In genomic region chr17:29178750-29179231, GRCh38 we compare ENCODE assay signal across 8 cellular contexts. TPM values are rescaled to one million over a fixed set of nuclear protein-coding genes. Genes with fewer than 3 reads are reported as not detected.
A peak's percentile ranks its signal among the peaks of the same experiment; 100 is the strongest.
DNase-seq lines count a peak whose midpoint lies in the region; ATAC-seq, FAIRE-seq and TF ChIP-seq lines count a peak whose summit lies in the region.

No MANE protein-coding gene starts in this region.

- H3K27ac Mint-ChIP-seq in activated CD4-positive, alpha-beta T cell treated with anti-CD3 and anti-CD28 coated beads for 36 hours, result no peak overlapping the region

- CTCF ChIA-PET in activated CD4-positive, alpha-beta T cell treated with anti-CD3 and anti-CD28 coated beads for 36 hours (lab: Charles Lee), result interaction anchor here (0.8 to 10.0 kb wide), 9 partner anchors 14 to 389 kb away, joined by 3 to 300 read pairs (median 11); partner anchors contain the start of gene TP53I13
- CTCF ChIA-PET in GM12878 (lab: Yijun Ruan, JAX), result interaction anchor here (0.7 to 12.9 kb wide), 8 partner anchors 13 to 112 kb away, joined by 3 to 260 read pairs (median 8); no protein-coding TSS in a partner anchor

- DNase-seq in activated CD4-positive, alpha-beta T cell treated with anti-CD3 and anti-CD28 coated beads for 36 hours, result no peak
- no peak for DNase-seq in activated CD4-positive, alpha-beta T cell treated with anti-CD3 and anti-CD28 coated beads for 4 hours
- DNase-seq in GM12878 (ENCODE audit: low read depth, low spot score) (no peak), NOMO-1 treated with dmso at 0.1 percent for 144 hours (lab: John Stamatoyannopoulos, UW; ENCODE audit: unreplicated experiment) (no peak)

- H3K27ac ChIP-seq in GM12878 (ENCODE audit: control insufficient read depth, insufficient read depth) (no peak overlapping the region), liver (ENCODE audit: low read depth in 1 of 2, low read length in 2 of 2) (peak overlapping the region; percentile 96 to 98), temporal lobe (ENCODE audit: low read depth, low read length) (peak overlapping the region; percentile 83)

- in situ Hi-C loops in GM12878 (cut with MboI), result no loop called here

- no peak overlapping the region for H2AFZ ChIP-seq in GM12878 (ENCODE audit: control insufficient read depth, low read depth, low read length)

- TF ChIP-seq RAD21 in GM12878 (IDR thresholded peaks at IDR 0.05; ENCODE audit: insufficient read depth, low read depth, low read length) (no peak), liver (IDR thresholded peaks at IDR 0.05) (no peak)

- no peak overlapping the region for H3K4me3 ChIP-seq in GM12878
- H3K4me3 ChIP-seq in liver (ENCODE audit: low read depth in 1 of 3, low read length in 3 of 3), result peak overlapping the region; percentile 3 to 87 (median 9)

- no peak for TF ChIP-seq CTCF in GM12878 (IDR thresholded peaks at IDR 0.05 in 2 of 3, conservative IDR thresholded peaks at IDR 0.05 in 1 of 3; ENCODE audit: control insufficient read depth in 2 of 3, extremely low read depth in 1 of 3, insufficient read depth in 1 of 3, low read depth in 3 of 3, low read length in 3 of 3)
- no peak for TF ChIP-seq CTCF in liver (IDR thresholded peaks at IDR 0.05; ENCODE audit: low read depth, low read length, missing input control)

- TF ChIP-seq EP300 in GM12878 (IDR thresholded peaks at IDR 0.05; ENCODE audit: borderline replicate concordance in 1 of 2, control insufficient read depth in 1 of 2, low read depth in 2 of 2, low read length in 2 of 2), result no peak

- no peaks in the 10 kb centered on the region for H3K27me3 Mint-ChIP-seq in activated CD4-positive, alpha-beta T cell treated with anti-CD3 and anti-CD28 coated beads for 36 hours

- POLR2A ChIA-PET in activated CD4-positive, alpha-beta T cell treated with anti-CD3 and anti-CD28 coated beads for 36 hours (lab: Charles Lee), result no interaction called here
- POLR2A ChIA-PET in GM12878 (lab: Charles Lee), result interaction anchor here (0.6 to 3.1 kb wide), 7 partner anchors 28 to 115 kb away, joined by 3 to 54 read pairs (median 4); partner anchors contain the start of gene NUFIP2

- H3K36me3 Mint-ChIP-seq in activated CD4-positive, alpha-beta T cell treated with anti-CD3 and anti-CD28 coated beads for 36 hours (ENCODE audit: low read depth), result no peaks in the 10 kb centered on the region

- H4K20me1 ChIP-seq in GM12878 (ENCODE audit: control insufficient read depth, insufficient read depth), result no peaks in the 10 kb centered on the region

- H3K4me3 Mint-ChIP-seq in activated CD4-positive, alpha-beta T cell treated with anti-CD3 and anti-CD28 coated beads for 36 hours, result peak overlapping the region; percentile 23

- no peak overlapping the region for H3K4me2 ChIP-seq in GM12878 (ENCODE audit: control insufficient read depth, insufficient read depth)

- peaks cover 3% of the 10 kb centered on the region; the same call in 1 of the 2 replicates for H3K79me2 ChIP-seq in GM12878 (ENCODE audit: control insufficient read depth, insufficient read depth, low read length)

- no peak for TF ChIP-seq POLR2A in GM12878 (IDR thresholded peaks at IDR 0.05; ENCODE audit: low read depth, low read length)

- H3K9me3 ChIP-seq in GM12878 (replicated peaks; ENCODE audit: control insufficient read depth, insufficient read depth, low read length) (no peaks in the 10 kb centered on the region), liver (ENCODE audit: control insufficient read depth in 4 of 4, low read length in 3 of 4) (no peaks in the 10 kb centered on the region)

- H3K27me3 ChIP-seq in GM12878 (replicated peaks in 1 of 2; ENCODE audit: control insufficient read depth in 2 of 2, insufficient read depth in 2 of 2, low read length in 1 of 2), result no peaks in the 10 kb centered on the region
- H3K27me3 ChIP-seq in liver (ENCODE audit: control insufficient read depth in 4 of 4, insufficient read depth in 4 of 4, low read length in 3 of 4), result no peaks in the 10 kb centered on the region

- no peak for FAIRE-seq in GM12878 (lab: Jason Lieb, UNC)

- intact Hi-C loops in activated CD4-positive, alpha-beta T cell treated with anti-CD3 and anti-CD28 coated beads for 36 hours (cut with DNase I, micrococcal nuclease), result no loop called here
- intact Hi-C loops in GM12878 (cut with micrococcal nuclease; ENCODE audit: unreplicated experiment), result no loop called here

- H3K4me1 ChIP-seq in GM12878 (ENCODE audit: control insufficient read depth, insufficient read depth, low read length), result peaks cover 17% of the 10 kb centered on the region
- H3K4me1 ChIP-seq in liver (ENCODE audit: control insufficient read depth in 4 of 4, insufficient read depth in 4 of 4, low read length in 3 of 4), result peaks cover 2 to 29% (median 13%) of the 10 kb centered on the region in 4 donors

- TSS peak; percentile 65 for BruUV-seq in GM12878 (replicated peaks; lab: Mats Ljungman, UMichigan)

- 65% methylated on average over 8 of the region's 8 CpGs for WGBS in GM12878 (ENCODE audit: insufficient coverage, insufficient replicate concordance, low lambda C conversion rate, missing lambda C conversion rate)
- WGBS in liver, result 23% methylated on average over 8 of the region's 8 CpGs

- RAD21 ChIA-PET in GM12878 (lab: Charles Lee; ENCODE audit: unreplicated experiment), result interaction anchor here (1.8 to 10.4 kb wide), 3 partner anchors 30 to 55 kb away, joined by 8 to 207 read pairs (median 29); no protein-coding TSS in a partner anchor

- H3K9ac ChIP-seq in GM12878 (ENCODE audit: control insufficient read depth, insufficient read depth, low read length), result no peak overlapping the region
- H3K9ac ChIP-seq in liver (ENCODE audit: low read depth in 1 of 2, low read length in 2 of 2), result peak overlapping the region; percentile 18 to 85

- no peaks in the 10 kb centered on the region for H3K9me3 Mint-ChIP-seq in activated CD4-positive, alpha-beta T cell treated with anti-CD3 and anti-CD28 coated beads for 36 hours (ENCODE audit: low read depth)

- H3K36me3 ChIP-seq in GM12878 (ENCODE audit: control insufficient read depth in 2 of 2, insufficient read depth in 2 of 2, low read length in 1 of 2) (no peaks in the 10 kb centered on the region), liver (ENCODE audit: control insufficient read depth in 4 of 4, insufficient read depth in 3 of 4, low read depth in 1 of 4, low read length in 3 of 4) (no peaks in the 10 kb centered on the region)

- SMC1A ChIA-PET in GM12878 (lab: Charles Lee; ENCODE audit: uncharacterized antibody, unreplicated experiment), result interaction anchor here (0.6 to 9.2 kb wide), 3 partner anchors 32 to 730 kb away, joined by 3 to 158 read pairs (median 9); no protein-coding TSS in a partner anchor

- H3K4me1 Mint-ChIP-seq in activated CD4-positive, alpha-beta T cell treated with anti-CD3 and anti-CD28 coated beads for 36 hours, result peaks cover 28% of the 10 kb centered on the region

- no peak for ATAC-seq in activated CD4-positive, alpha-beta T cell treated with anti-CD3 and anti-CD28 coated beads for 36 hours
- ATAC-seq in GM12878, result no peak
- no peak for ATAC-seq in HG02885 (IDR thresholded peaks at IDR 0.05; ENCODE audit: poor library complexity, unreplicated experiment)
- no peak for ATAC-seq in HG02759 (IDR thresholded peaks at IDR 0.05; ENCODE audit: unreplicated experiment)

TF ChIP-seq in liver, 16 proteins besides CTCF, POLR2A, EP300 and RAD21 (continues in another document):
- TF ChIP-seq RXRA (IDR thresholded peaks at IDR 0.05) (no peak), REST (IDR thresholded peaks at IDR 0.05) (no peak), YY1 (IDR thresholded peaks at IDR 0.05) (no peak), HNF4G (IDR thresholded peaks at IDR 0.05) (no peak)

RNA-seq across cellular contexts. Expression of gene MYO18A, which starts 1.4 kb away (rescaled TPM):
- 10 to 100 TPM; 31.9 to 38.2 TPM for total RNA-seq in activated CD4-positive, alpha-beta T cell treated with anti-CD3 and anti-CD28 coated beads for 36 hours
- total RNA-seq in GM12878 (2013; cell fraction: nucleolus; rRNA removed), result 128 and 136 TPM in 2 replicates
- total RNA-seq in GM12878 (2014; rRNA removed) (42.8 and 43.5 TPM in 2 replicates), GM12878 (2014; rRNA removed; fragmentation: Illumina TruSeq; extraction: Trizol) (21.5 and 24.4 TPM in 2 replicates), GM12878 (2021) (60.9 and 66.0 TPM in 2 replicates), liver (10 to 100 TPM; 38.2 to 81.6 TPM), temporal lobe (54.6 TPM)
- polyA plus RNA-seq in GM12878 (2011; ENCODE audit: low read depth), result 33.0 TPM
- polyA plus RNA-seq in GM12878 (2011; rRNA removed) (4.6 and 9.8 TPM in 2 replicates), GM12878 (2014; fragmentation: Illumina TruSeq; extraction: Trizol) (23.0 and 31.3 TPM in 2 replicates), GM12878 (2014; fragmentation: Nextera tagmentation; extraction: Ambion mirVana) (1 to 10 TPM; 2.9 to 3.9 TPM), GM12878 (2014; rRNA removed) (31.2 and 42.9 TPM in 2 replicates), GM12878 (2016; fragmentation: Nextera tagmentation; extraction: Ambion mirVana) (10 to 100 TPM; 23.2 to 24.6 TPM), liver (10 to 100 TPM; 26.3 to 36.4 TPM)
- 10.8 and 17.4 TPM in 2 replicates for polyA plus RNA-seq in GM12878 (2011; cell fraction: cytosol; rRNA removed)
- 55.4 and 69.1 TPM in 2 replicates for polyA plus RNA-seq in GM12878 (2011; cell fraction: nucleus; rRNA removed)
- 41.6 and 45.2 TPM in 2 replicates for polyA plus RNA-seq in GM12878 (2012)
- 22.6 and 34.3 TPM in 2 replicates for polyA minus RNA-seq in GM12878 (2011; rRNA and poly(A)+ RNA removed)
- 11.6 and 18.6 TPM in 2 replicates for polyA minus RNA-seq in GM12878 (2011; cell fraction: cytosol; rRNA and poly(A)+ RNA removed)
- polyA minus RNA-seq in GM12878 (2011; cell fraction: nucleus; rRNA and poly(A)+ RNA removed), result 38.1 and 52.6 TPM in 2 replicates
